8 cellular contexts compared by ENCODE assay signal in genomic region chr20:63642518-63643247, GRCh38. TPM values are rescaled to one million over a fixed set of nuclear protein-coding genes. Genes with fewer than 3 reads are reported as not detected.
DNase-seq lines count a peak whose midpoint lies in the region; FAIRE-seq and TF ChIP-seq lines count a peak whose summit lies in the region.

No MANE protein-coding gene starts in this region.

- FAIRE-seq in GM19239 (lab: Jason Lieb, UNC), result peak; percentile 28

- H3K27ac ChIP-seq in OCI-LY3 (ENCODE audit: low read length) (peak overlapping the region; percentile 31; the same call in 1 of the 2 replicates), epithelial cell of prostate (peak overlapping the region; percentile 62), rectal smooth muscle tissue (ENCODE audit: low read depth, low read length) (no peak overlapping the region)

- H2AFZ ChIP-seq in OCI-LY3 (ENCODE audit: low read depth, low read length), result no peak overlapping the region

- no peaks in the 10 kb centered on the region for H3K9me3 ChIP-seq in OCI-LY3 (ENCODE audit: insufficient read depth, low read length)

- H3K4me3 ChIP-seq in OCI-LY3 (ENCODE audit: low read length) (peak overlapping the region; percentile 82), rectal smooth muscle tissue (ENCODE audit: low read length) (peak overlapping the region; percentile 57), lower leg skin (ENCODE audit: low read depth, poor library complexity, severe bottlenecking) (no peak overlapping the region)

- TF ChIP-seq POLR2A in lower leg skin (IDR thresholded peaks at IDR 0.05), result no peak

- 40 to 58% methylated on average over 22 to 29 of the region's 31 CpGs for WGBS in lower leg skin, 2 donors

- H3K27me3 ChIP-seq in OCI-LY3 (ENCODE audit: low read depth, low read length) (peaks cover 15% of the 10 kb centered on the region), rectal smooth muscle tissue (ENCODE audit: control insufficient read depth, insufficient read depth, low read length) (no peaks in the 10 kb centered on the region)

- H3K79me2 ChIP-seq in OCI-LY3 (ENCODE audit: low read length), result no peaks in the 10 kb centered on the region

- no peak for DNase-seq in GM19239 (ENCODE audit: insufficient read length, low spot score)
- DNase-seq in epithelial cell of prostate (ENCODE audit: low read depth, low spot score), result no peak
- DNase-seq in NCI-H2227 (lab: John Stamatoyannopoulos, UW; ENCODE audit: unreplicated experiment), result no peak
- DNase-seq in lower leg skin (ENCODE audit: low spot score in 2 of 2), result no peak
- no peak for DNase-seq in NCI-H187 treated with DMSO at 0.1 percent for 48 hours (lab: John Stamatoyannopoulos, UW)
- DNase-seq in Ammon's horn (ENCODE audit: low spot score), result no peak

- peak overlapping the region; percentile 62 for H3K9ac ChIP-seq in OCI-LY3 (ENCODE audit: low read length)
- H3K9ac ChIP-seq in rectal smooth muscle tissue (ENCODE audit: low read length), result no peak overlapping the region

- intact Hi-C loops in lower leg skin (cut with DNase I; ENCODE audit: low total_unique reads), result no loop called here

- H3K4me1 ChIP-seq in OCI-LY3 (ENCODE audit: low read length), result peaks cover 14% of the 10 kb centered on the region
- no peaks in the 10 kb centered on the region for H3K4me1 ChIP-seq in rectal smooth muscle tissue (ENCODE audit: control insufficient read depth, insufficient read depth, low read length)

- no peak for TF ChIP-seq CTCF in OCI-LY3 (IDR thresholded peaks at IDR 0.05; ENCODE audit: low read depth, low read length)
- TF ChIP-seq CTCF in lower leg skin (IDR thresholded peaks at IDR 0.05), result no peak

- H4K20me1 ChIP-seq in OCI-LY3 (ENCODE audit: insufficient read depth, low read length), result no peaks in the 10 kb centered on the region

- H3K36me3 ChIP-seq in OCI-LY3 (replicated peaks; ENCODE audit: low read depth, low read length) (no peaks in the 10 kb centered on the region), rectal smooth muscle tissue (ENCODE audit: control insufficient read depth, insufficient read depth, low read length) (no peaks in the 10 kb centered on the region)

- H3K4me2 ChIP-seq in OCI-LY3 (ENCODE audit: low read length), result peak overlapping the region; percentile 93

RNA-seq across cellular contexts. Expression of gene STMN3, which starts 10.5 kb away (rescaled TPM):
- total RNA-seq in lower leg skin, result 10 to 100 TPM in 3 of 4 donors, 1 to 10 TPM in 1; 9.4 to 23.0 (median 12.0) TPM

RNA-seq across cellular contexts. Expression of gene RTEL1, which starts 15.4 kb away (rescaled TPM):
- 10 to 100 TPM in 3 of 4 donors, 1 to 10 TPM in 1; 8.5 to 38.3 (median 12.7) TPM for total RNA-seq in lower leg skin

RNA-seq across cellular contexts. Expression of gene GMEB2, which starts 15.8 kb away (rescaled TPM):
- total RNA-seq in lower leg skin, result 10 to 100 TPM; 11.9 to 18.3 (median 13.7) TPM

RNA-seq across cellular contexts. Expression of gene TNFRSF6B, which starts 53.8 kb away (rescaled TPM):
- 10 to 100 TPM in 2 of 4 donors, 1 to 10 TPM in 2; 3.0 to 49.5 (median 12.1) TPM for total RNA-seq in lower leg skin
